In genomic region chr3:172203522-172204258, GRCh38 we compare ENCODE assay signal across 9 cellular contexts.
DNase-seq lines count a peak whose midpoint lies in the region; TF ChIP-seq lines count a peak whose summit lies in the region.
"Had no signal": no experiment of that assay in that cellular context is flagged by ENCODE, and none has a peak within 500 bp of the region (broad histone marks: within the 10 kb centered on the region; RNA-seq: fewer than 3 reads in every experiment).

No MANE protein-coding gene starts in this region.

- H3K9me3 Mint-ChIP-seq in nephron = no peaks in the 10 kb centered on the region
- peaks cover 21% of the 10 kb centered on the region for H3K9me3 Mint-ChIP-seq in activated CD4-positive, alpha-beta T cell treated with anti-CD3 and anti-CD28 coated beads, Interleukin-2, amount 10 ng/mL, durations not matched to agents 7 days and 5 days

- CTCF ChIA-PET in activated CD4-positive, alpha-beta T cell treated with anti-CD3 and anti-CD28 coated beads, Interleukin-2, amount 10 ng/mL, durations not matched to agents 7 days and 5 days (lab: Charles Lee) = no interaction called here
- CTCF ChIA-PET in A673 (lab: Charles Lee) = no interaction called here

- DNase-seq in AG10803 (ENCODE audit: low read depth) (peak; percentile 29), NCI-H526 (lab: John Stamatoyannopoulos, UW) (peak; percentile 89 to 95), esophagus muscularis mucosa (ENCODE audit: extremely low spot score) (peak; percentile 64), T-helper 1 cell (no peak), A673 (ENCODE audit: low spot score) (no peak)
- DNase-seq in activated CD4-positive, alpha-beta T cell treated with anti-CD3 and anti-CD28 coated beads, Interleukin-2, amount 10 ng/mL, durations not matched to agents 7 days and 5 days = no peak
- DNase-seq in NK-92 treated with Interleukin-12 subunit alpha and Interleukin-12 subunit beta, amount 100 ng/mL, for 24 hours (lab: John Stamatoyannopoulos, UW) = no peak

- H3K36me3 Mint-ChIP-seq in nephron (ENCODE audit: low read depth) = peaks cover 14% of the 10 kb centered on the region
- peaks cover 7% of the 10 kb centered on the region for H3K36me3 Mint-ChIP-seq in activated CD4-positive, alpha-beta T cell treated with anti-CD3 and anti-CD28 coated beads, Interleukin-2, amount 10 ng/mL, durations not matched to agents 7 days and 5 days (ENCODE audit: low read depth)

- peak overlapping the region; percentile 78 to 98 (median 97) for H3K27ac Mint-ChIP-seq in nephron
- no peak overlapping the region for H3K27ac Mint-ChIP-seq in activated CD4-positive, alpha-beta T cell treated with anti-CD3 and anti-CD28 coated beads, Interleukin-2, amount 10 ng/mL, durations not matched to agents 7 days and 5 days

- no peak overlapping the region for H3K4me3 Mint-ChIP-seq in nephron
- H3K4me3 Mint-ChIP-seq in activated CD4-positive, alpha-beta T cell treated with anti-CD3 and anti-CD28 coated beads, Interleukin-2, amount 10 ng/mL, durations not matched to agents 7 days and 5 days = no peak overlapping the region

- H3K4me1 ChIP-seq in esophagus muscularis mucosa (peaks cover 49 to 59% (median 54%) of the 10 kb centered on the region in 4 donors), A673 (ENCODE audit: insufficient read depth, low read length, poor library complexity, severe bottlenecking) (peaks cover 32% of the 10 kb centered on the region)

- no peak for TF ChIP-seq POLR2A in esophagus muscularis mucosa (IDR thresholded peaks at IDR 0.05; ENCODE audit: low read depth)

- no peak for TF ChIP-seq CTCF in AG10803 (conservative IDR thresholded peaks at IDR 0.05; ENCODE audit: low read length)
- TF ChIP-seq CTCF in esophagus muscularis mucosa (IDR thresholded peaks at IDR 0.05) = no peak
- TF ChIP-seq CTCF in nephron (IDR thresholded peaks at IDR 0.05; ENCODE audit: unreplicated experiment in 3 of 3) = no peak
- no peak for TF ChIP-seq CTCF in A673 (conservative IDR thresholded peaks at IDR 0.05; ENCODE audit: low read depth, low read length)

- POLR2A ChIA-PET in activated CD4-positive, alpha-beta T cell treated with anti-CD3 and anti-CD28 coated beads, Interleukin-2, amount 10 ng/mL, durations not matched to agents 7 days and 5 days (lab: Charles Lee) = no interaction called here
- POLR2A ChIA-PET in A673 (lab: Charles Lee; ENCODE audit: low non-redundant PET) = no interaction called here

- no peaks in the 10 kb centered on the region for H3K36me3 ChIP-seq in esophagus muscularis mucosa
- no peaks in the 10 kb centered on the region for H3K36me3 ChIP-seq in A673 (ENCODE audit: insufficient read depth, low read length, poor library complexity, severe bottlenecking)

- H3K27me3 Mint-ChIP-seq in nephron (ENCODE audit: low read depth) = no peaks in the 10 kb centered on the region
- H3K27me3 Mint-ChIP-seq in activated CD4-positive, alpha-beta T cell treated with anti-CD3 and anti-CD28 coated beads, Interleukin-2, amount 10 ng/mL, durations not matched to agents 7 days and 5 days = no peaks in the 10 kb centered on the region

- peaks cover 53% of the 10 kb centered on the region for H3K4me1 Mint-ChIP-seq in nephron
- H3K4me1 Mint-ChIP-seq in activated CD4-positive, alpha-beta T cell treated with anti-CD3 and anti-CD28 coated beads, Interleukin-2, amount 10 ng/mL, durations not matched to agents 7 days and 5 days = no peaks in the 10 kb centered on the region

- BruUV-seq in A673 (replicated peaks; lab: Mats Ljungman, UMichigan) = no TSS peak

- H3K9me3 ChIP-seq in esophagus muscularis mucosa (no peaks in the 10 kb centered on the region), A673 (ENCODE audit: low read depth, low read length, poor library complexity, severe bottlenecking) (peaks cover 8% of the 10 kb centered on the region)

- intact Hi-C loops in esophagus muscularis mucosa (cut with DNase I) = loop anchor here (5.0 to 10.0 kb wide), 2 partner anchors 71 to 159 kb away; no protein-coding TSS in a partner anchor
- intact Hi-C loops in A673 (cut with micrococcal nuclease; ENCODE audit: unreplicated experiment) = no loop called here

- TF ChIP-seq EP300 in esophagus muscularis mucosa (IDR thresholded peaks at IDR 0.05) = no peak

- WGBS in esophagus muscularis mucosa = 45% methylated on average over 9 of the region's 9 CpGs

- H3K27ac ChIP-seq in esophagus muscularis mucosa (replicated peaks in 1 of 4) = peak overlapping the region; percentile 67 to 81 (median 77)
- H3K27ac ChIP-seq in A673 (ENCODE audit: low read depth, low read length, poor library complexity, severe bottlenecking) = no peak overlapping the region
- H3K27ac ChIP-seq: BLaER1 treated with 17β-estradiol and CSF1 and Interleukin-3, amounts not matched to agents 10 nM and 100 nM had no signal

- H3K4me3 ChIP-seq in AG10803 (ENCODE audit: low read length) (no peak overlapping the region), esophagus muscularis mucosa (no peak overlapping the region), A673 (ENCODE audit: low read depth, low read length, poor library complexity, severe bottlenecking) (no peak overlapping the region)
- H3K4me3 ChIP-seq: BLaER1 treated with 17β-estradiol and CSF1 and Interleukin-3, amounts not matched to agents 10 nM and 100 nM had no signal

- no peaks in the 10 kb centered on the region for H3K27me3 ChIP-seq in esophagus muscularis mucosa
- H3K27me3 ChIP-seq in A673 (replicated peaks; ENCODE audit: insufficient read depth, low read depth, low read length, poor library complexity) = no peaks in the 10 kb centered on the region
- H3K27me3 ChIP-seq: BLaER1 treated with 17β-estradiol and CSF1 and Interleukin-3, amounts not matched to agents 10 nM and 100 nM had no signal

Comparison
In these comparisons a context has a peak if more than half of its experiments do, and no peak if none do; other contexts are left out.
1. DNase-seq: peak in AG10803 (single experiment), NCI-H526 (2 of 2) and esophagus muscularis mucosa (single experiment); none in activated CD4-positive, alpha-beta T cell treated with anti-CD3 and anti-CD28 coated beads, Interleukin-2, amount 10 ng/mL, durations not matched to agents 7 days and 5 days (single experiment), T-helper 1 cell (0 of 5), A673 (single experiment) and NK-92 treated with Interleukin-12 subunit alpha and Interleukin-12 subunit beta, amount 100 ng/mL, for 24 hours (single experiment).